ENCODE assay signal across 2 cellular contexts in the genomic region with DNA sequence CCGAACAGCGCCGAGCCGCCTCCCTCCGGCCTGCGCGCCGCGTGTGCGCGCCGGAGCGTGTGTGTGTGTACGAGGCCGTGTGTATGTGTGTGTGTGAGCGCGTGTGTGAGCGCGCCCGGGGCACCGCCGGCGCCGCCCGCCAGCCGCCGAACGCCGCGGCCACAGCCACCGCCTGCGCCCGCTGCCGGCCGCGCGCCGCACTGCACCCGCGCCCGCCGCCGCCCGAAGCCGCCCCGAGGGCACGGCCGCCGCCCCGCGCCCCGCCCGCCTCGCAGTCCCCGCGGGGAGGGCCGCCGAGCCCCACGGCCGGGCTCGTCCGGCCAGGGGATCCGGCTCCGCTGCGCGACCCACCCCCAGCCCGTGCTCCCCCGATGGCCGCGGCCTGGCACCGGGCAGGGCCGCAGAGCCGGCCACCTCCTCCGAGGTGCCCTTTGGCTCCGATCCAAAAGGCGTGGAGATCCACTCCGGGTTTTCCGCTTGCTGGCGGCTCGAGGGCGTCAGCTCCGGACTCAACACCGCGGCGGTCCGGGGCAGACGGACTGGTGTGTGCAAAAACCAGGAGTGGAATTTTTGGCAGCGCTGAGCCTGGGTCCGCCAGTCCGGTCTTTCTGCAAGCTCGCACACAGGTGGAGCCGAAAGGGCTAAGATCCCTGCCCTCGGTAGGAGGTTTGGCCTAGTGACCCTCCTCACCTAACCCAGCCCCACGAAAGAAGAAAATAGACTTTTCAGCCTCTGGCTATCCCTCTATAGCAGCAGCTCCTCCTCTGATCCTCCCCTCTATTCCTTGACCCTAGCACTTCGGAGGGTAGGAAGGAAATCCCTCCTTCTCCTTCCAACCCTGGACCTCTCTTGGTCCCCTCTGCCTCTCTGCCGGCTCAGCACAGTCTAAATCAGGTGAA.
A peak's percentile ranks its signal among the peaks of the same experiment; 100 is the strongest.
TF ChIP-seq lines count a peak whose summit lies in the region.

A gene with protein sequence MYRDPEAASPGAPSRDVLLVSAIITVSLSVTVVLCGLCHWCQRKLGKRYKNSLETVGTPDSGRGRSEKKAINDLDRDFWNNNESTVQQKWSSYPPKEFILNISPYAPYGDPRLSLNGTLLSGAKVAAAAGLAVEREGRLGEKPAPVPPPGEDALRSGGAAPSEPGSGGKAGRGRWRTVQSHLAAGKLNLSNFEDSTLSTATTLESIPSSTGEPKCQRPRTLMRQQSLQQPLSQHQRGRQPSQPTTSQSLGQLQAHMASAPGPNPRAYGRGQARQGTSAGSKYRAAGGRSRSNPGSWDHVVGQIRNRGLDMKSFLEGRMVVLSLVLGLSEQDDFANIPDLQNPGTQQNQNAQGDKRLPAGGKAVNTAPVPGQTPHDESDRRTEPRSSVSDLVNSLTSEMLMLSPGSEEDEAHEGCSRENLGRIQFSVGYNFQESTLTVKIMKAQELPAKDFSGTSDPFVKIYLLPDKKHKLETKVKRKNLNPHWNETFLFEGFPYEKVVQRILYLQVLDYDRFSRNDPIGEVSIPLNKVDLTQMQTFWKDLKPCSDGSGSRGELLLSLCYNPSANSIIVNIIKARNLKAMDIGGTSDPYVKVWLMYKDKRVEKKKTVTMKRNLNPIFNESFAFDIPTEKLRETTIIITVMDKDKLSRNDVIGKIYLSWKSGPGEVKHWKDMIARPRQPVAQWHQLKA (minus strand): TSS at position 47 of the 899 bp plus-strand sequence. CDS start 256 bp downstream, outside the sequence.

TF ChIP-seq in HCT116, 20 proteins besides CTCF, POLR2A, EP300 and RAD21:
- no peak for TF ChIP-seq FOSL1 (IDR thresholded peaks at IDR 0.05; ENCODE audit: low read depth)
- peak; percentile 73 for TF ChIP-seq POLR2AphosphoS5 (IDR thresholded peaks at IDR 0.05; ENCODE audit: low read depth, low read length)
- TF ChIP-seq TCF7L2 (IDR thresholded peaks at IDR 0.05; ENCODE audit: borderline replicate concordance, extremely low read depth, insufficient read depth, insufficient read length), result peak; percentile 70
- TF ChIP-seq, protein P1, sequence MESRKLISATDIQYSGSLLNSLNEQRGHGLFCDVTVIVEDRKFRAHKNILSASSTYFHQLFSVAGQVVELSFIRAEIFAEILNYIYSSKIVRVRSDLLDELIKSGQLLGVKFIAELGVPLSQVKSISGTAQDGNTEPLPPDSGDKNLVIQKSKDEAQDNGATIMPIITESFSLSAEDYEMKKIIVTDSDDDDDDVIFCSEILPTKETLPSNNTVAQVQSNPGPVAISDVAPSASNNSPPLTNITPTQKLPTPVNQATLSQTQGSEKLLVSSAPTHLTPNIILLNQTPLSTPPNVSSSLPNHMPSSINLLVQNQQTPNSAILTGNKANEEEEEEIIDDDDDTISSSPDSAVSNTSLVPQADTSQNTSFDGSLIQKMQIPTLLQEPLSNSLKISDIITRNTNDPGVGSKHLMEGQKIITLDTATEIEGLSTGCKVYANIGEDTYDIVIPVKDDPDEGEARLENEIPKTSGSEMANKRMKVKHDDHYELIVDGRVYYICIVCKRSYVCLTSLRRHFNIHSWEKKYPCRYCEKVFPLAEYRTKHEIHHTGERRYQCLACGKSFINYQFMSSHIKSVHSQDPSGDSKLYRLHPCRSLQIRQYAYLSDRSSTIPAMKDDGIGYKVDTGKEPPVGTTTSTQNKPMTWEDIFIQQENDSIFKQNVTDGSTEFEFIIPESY (IDR thresholded peaks at IDR 0.05; ENCODE audit: extremely low read depth, insufficient replicate concordance, low read length), result peak; percentile 11
- TF ChIP-seq YY1 (IDR thresholded peaks at IDR 0.05; ENCODE audit: extremely low read depth, insufficient replicate concordance, low read depth, low read length), result peak; percentile 78
- no peak for TF ChIP-seq ZFX (IDR thresholded peaks at IDR 0.05)
- no peak for TF ChIP-seq ZNF274 (IDR thresholded peaks at IDR 0.05; ENCODE audit: low read depth, low read length)

TF ChIP-seq in neural cell, 6 proteins besides CTCF, POLR2A, EP300 and RAD21:
- TF ChIP-seq MXI1 (conservative IDR thresholded peaks at IDR 0.05; ENCODE audit: poor library complexity, severe bottlenecking) (peak; percentile 40), POLR2AphosphoS5 (IDR thresholded peaks at IDR 0.05) (peak; percentile 74), SMC3 (conservative IDR thresholded peaks at IDR 0.05; ENCODE audit: poor library complexity) (peak; percentile 54), TAF1 (IDR thresholded peaks at IDR 0.05; ENCODE audit: low read depth) (no peak)
